Comparison of ENCODE assay signal across 9 cellular contexts in the genomic region with DNA sequence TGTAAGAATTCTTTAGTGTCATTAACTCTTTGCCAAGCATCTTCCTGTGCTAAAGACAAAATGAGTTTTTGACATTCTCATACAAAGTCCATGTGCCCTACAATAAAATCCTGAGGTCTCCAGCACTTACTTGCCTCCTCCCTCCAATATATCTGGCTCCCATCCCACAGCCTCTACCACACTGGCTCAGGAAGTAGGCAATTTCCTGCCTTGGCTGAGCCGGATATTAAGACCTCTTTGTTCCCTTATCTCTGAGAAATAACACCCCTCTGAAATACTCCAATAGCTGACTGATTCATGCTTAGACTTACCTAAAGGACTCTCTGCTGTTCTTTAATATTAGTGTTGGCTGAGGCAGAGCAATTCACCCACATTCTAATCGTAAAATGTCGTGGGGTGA. TPM values are rescaled to one million over a fixed set of nuclear protein-coding genes. Genes with fewer than 3 reads are reported as not detected.
DNase-seq lines count a peak whose midpoint lies in the region; ATAC-seq and TF ChIP-seq lines count a peak whose summit lies in the region.
"Had no signal": no experiment of that assay in that cellular context is flagged by ENCODE, and none has a peak within 500 bp of the region (broad histone marks: within the 10 kb centered on the region; RNA-seq: fewer than 3 reads in every experiment).

No MANE protein-coding gene starts in this region.

- TF ChIP-seq EP300 in transverse colon (IDR thresholded peaks at IDR 0.05; ENCODE audit: low read depth), result no peak

- no peaks in the 10 kb centered on the region for H3K36me3 ChIP-seq in transverse colon
- H3K36me3 ChIP-seq in prostate gland, result no peaks in the 10 kb centered on the region

- no peaks in the 10 kb centered on the region for H3K27me3 ChIP-seq in transverse colon
- no peaks in the 10 kb centered on the region for H3K27me3 ChIP-seq in prostate gland (replicated peaks; ENCODE audit: insufficient read depth)

- no peak overlapping the region for H3K4me3 ChIP-seq in Jurkat, Clone E6-1 (ENCODE audit: low read length)
- H3K4me3 ChIP-seq in transverse colon (no peak overlapping the region), prostate gland (no peak overlapping the region)

- intact Hi-C loops in left cardiac atrium (cut with DNase I), result no loop called here
- intact Hi-C loops in transverse colon (cut with DNase I; ENCODE audit: low total_unique reads), result no loop called here
- intact Hi-C loops in prostate gland (cut with DNase I), result no loop called here

- 23% methylated on average over 3 of the region's 3 CpGs; no CpG with 5 or more reads in 1 of the 2 donors for WGBS in transverse colon (ENCODE audit: low coverage in 1 of 2), 2 donors
- 17% methylated on average over 3 of the region's 3 CpGs for WGBS in prostate gland

- no peak for TF ChIP-seq POLR2A in transverse colon (IDR thresholded peaks at IDR 0.05)
- TF ChIP-seq POLR2A in prostate gland (IDR thresholded peaks at IDR 0.05), result no peak

- ATAC-seq in left cardiac atrium (peak; percentile 65 to 88), GM19467 (IDR thresholded peaks at IDR 0.05; ENCODE audit: unreplicated experiment) (no peak), HG02973 (IDR thresholded peaks at IDR 0.05; ENCODE audit: unreplicated experiment) (no peak)

- peaks cover 0 to 12% (median 0%) of the 10 kb centered on the region in 4 donors for H3K4me1 ChIP-seq in transverse colon
- H3K4me1 ChIP-seq in prostate gland (replicated peaks), result no peaks in the 10 kb centered on the region

- TF ChIP-seq CTCF in transverse colon (IDR thresholded peaks at IDR 0.05), result no peak
- no peak for TF ChIP-seq CTCF in prostate gland (IDR thresholded peaks at IDR 0.05)

- no peaks in the 10 kb centered on the region for H3K9me3 ChIP-seq in transverse colon
- no peaks in the 10 kb centered on the region for H3K9me3 ChIP-seq in prostate gland

- H3K27ac ChIP-seq in transverse colon (no peak overlapping the region), prostate gland (no peak overlapping the region)

- in situ Hi-C loops in transverse colon (cut with MboI; ENCODE audit: low pct_ligation_motif_present in 1 of 4, low pct_unique_long_range_greater_than_20kb in 1 of 4, low sequenced_read_pairs in 3 of 4), result no loop called here

- DNase-seq in Jurkat, Clone E6-1 (ENCODE audit: low read depth, low spot score), result peak; percentile 67
- peak; percentile 49 for DNase-seq in UCSD-AML1 (lab: John Stamatoyannopoulos, UW; ENCODE audit: unreplicated experiment)
- DNase-seq in left cardiac atrium, result peak; percentile 50
- peak; percentile 42 for DNase-seq in transverse colon
- DNase-seq in prostate gland (ENCODE audit: low spot score), result no peak
- DNase-seq: activated CD8-positive, alpha-beta memory T cell treated with anti-CD3 and anti-CD28 coated beads for 24 hours; RPMI8226 had no signal

RNA-seq across cellular contexts. Expression of gene GORAB, which starts 37.6 kb away (rescaled TPM):
- 5.5 TPM for polyA plus RNA-seq in Jurkat, Clone E6-1 (2012; ENCODE audit: insufficient read depth, insufficient read length)
- 1 to 10 TPM; 7.0 to 8.3 TPM for total RNA-seq in left cardiac atrium
- 10 to 100 TPM in 3 of 4 donors, 1 to 10 TPM in 1; 8.2 to 83.0 (median 29.9) TPM for total RNA-seq in transverse colon
- 10 to 100 TPM in 1 of 2 donors, 1 to 10 TPM in 1; 8.7 to 12.2 TPM for total RNA-seq in prostate gland

Comparison
In these comparisons a context has a peak if more than half of its experiments do, and no peak if none do; other contexts are left out.
1. ATAC-seq: peak in left cardiac atrium (2 of 2); none in GM19467 (single experiment) and HG02973 (single experiment).